In genomic region chr12:48118491-48118890, GRCh38 we compare ENCODE assay signal across 8 cellular contexts. TPM values are rescaled to one million over a fixed set of nuclear protein-coding genes. Genes with fewer than 3 reads are reported as not detected.
DNase-seq lines count a peak whose midpoint lies in the region; ATAC-seq, FAIRE-seq and TF ChIP-seq lines count a peak whose summit lies in the region.

No MANE protein-coding gene starts in this region.

- no peak for FAIRE-seq in A549 (lab: Jason Lieb, UNC)

- H3K4me2 ChIP-seq in A549 (peak overlapping the region; percentile 89), mesenchymal stem cell (ENCODE audit: low read length, poor library complexity, severe bottlenecking) (no peak overlapping the region)

- H4K8ac ChIP-seq in mesenchymal stem cell (ENCODE audit: low read length), result peak overlapping the region; percentile 5

- no peak overlapping the region for H3K18ac ChIP-seq in mesenchymal stem cell (ENCODE audit: low read depth in 1 of 2, low read length in 2 of 2)

- no peak overlapping the region for H2BK12ac ChIP-seq in mesenchymal stem cell (ENCODE audit: low read length in 2 of 2)

- no peak overlapping the region for H3K23ac ChIP-seq in mesenchymal stem cell (ENCODE audit: low read length in 2 of 2)

- H3K4me3 Mint-ChIP-seq in activated T-helper 2 cell treated with anti-CD3 and anti-CD28 coated beads, Interferon-gamma antibody, Interleukin-2, Interleukin-4, amounts not matched to agents 10 μg/mL and 5 μg/mL and 100 μg/mL, durations not matched to agents 14 hours and 24 hours and 36 hours (ENCODE audit: low read depth), result peak overlapping the region; percentile 96

- DNase-seq in A549 (ENCODE audit: low read depth in 1 of 2, low spot score in 1 of 2), result no peak
- DNase-seq in HEK293T (ENCODE audit: extremely low spot score), result peak; percentile 18
- DNase-seq in activated T-helper 2 cell treated with anti-CD3 and anti-CD28 coated beads, Interferon-gamma antibody, Interleukin-2, Interleukin-4, amounts not matched to agents 10 μg/mL and 5 μg/mL and 100 μg/mL, durations not matched to agents 14 hours and 24 hours and 36 hours (ENCODE audit: low spot score), result no peak
- DNase-seq in mesenchymal stem cell, result peak; percentile 5
- no peak for DNase-seq in RWPE1 (ENCODE audit: low spot score)
- DNase-seq in UCSD-AML1 (lab: John Stamatoyannopoulos, UW; ENCODE audit: unreplicated experiment), result no peak
- no peak for DNase-seq in NCI-H2196 (lab: John Stamatoyannopoulos, UW; ENCODE audit: unreplicated experiment)

- H3K27me3 Mint-ChIP-seq in activated T-helper 2 cell treated with anti-CD3 and anti-CD28 coated beads, Interferon-gamma antibody, Interleukin-2, Interleukin-4, amounts not matched to agents 10 μg/mL and 5 μg/mL and 100 μg/mL, durations not matched to agents 14 hours and 24 hours and 36 hours (ENCODE audit: low read depth), result peaks cover 22% of the 10 kb centered on the region

- peaks cover 0 to 11% of the 10 kb centered on the region in 2 experiments for H3K36me3 ChIP-seq in mesenchymal stem cell (ENCODE audit: control insufficient read depth in 1 of 2, insufficient read depth in 2 of 2, low read depth in 1 of 2, low read length in 2 of 2)

- peaks cover 7% of the 10 kb centered on the region for H3K36me3 Mint-ChIP-seq in activated T-helper 2 cell treated with anti-CD3 and anti-CD28 coated beads, Interferon-gamma antibody, Interleukin-2, Interleukin-4, amounts not matched to agents 10 μg/mL and 5 μg/mL and 100 μg/mL, durations not matched to agents 14 hours and 24 hours and 36 hours (ENCODE audit: low read depth)

- ATAC-seq in A549, result no peak
- no peak for ATAC-seq in activated CD4-positive, CD25-positive, alpha-beta regulatory T cell treated with anti-CD3 and anti-CD28 coated beads, Interleukin-2, amount 50 U/mL, for 24 hours

- no peak overlapping the region for H2AK5ac ChIP-seq in mesenchymal stem cell (ENCODE audit: low read length, severe bottlenecking)

- peaks cover 7 to 13% of the 10 kb centered on the region in 2 experiments for H3K27me3 ChIP-seq in mesenchymal stem cell (ENCODE audit: control insufficient read depth in 1 of 2, insufficient read depth in 1 of 2, low read length in 2 of 2)

- H3K4me1 ChIP-seq in A549, result peaks cover 16% of the 10 kb centered on the region
- no peaks in the 10 kb centered on the region for H3K4me1 ChIP-seq in mesenchymal stem cell (ENCODE audit: control insufficient read depth, insufficient read depth, low read depth, low read length)

- H3K4me1 Mint-ChIP-seq in activated T-helper 2 cell treated with anti-CD3 and anti-CD28 coated beads, Interferon-gamma antibody, Interleukin-2, Interleukin-4, amounts not matched to agents 10 μg/mL and 5 μg/mL and 100 μg/mL, durations not matched to agents 14 hours and 24 hours and 36 hours (ENCODE audit: low read depth), result peaks cover 20% of the 10 kb centered on the region

- no peak overlapping the region for H3K27ac Mint-ChIP-seq in activated T-helper 2 cell treated with anti-CD3 and anti-CD28 coated beads, Interferon-gamma antibody, Interleukin-2, Interleukin-4, amounts not matched to agents 10 μg/mL and 5 μg/mL and 100 μg/mL, durations not matched to agents 14 hours and 24 hours and 36 hours

- H3K4me3 ChIP-seq in A549 (peak overlapping the region; percentile 74), mesenchymal stem cell (ENCODE audit: insufficient read depth in 1 of 2, low read depth in 1 of 2, low read length in 2 of 2) (peak overlapping the region in 1 of 2 experiments; percentile 98)

- no peak for TF ChIP-seq EP300 in A549 (IDR thresholded peaks at IDR 0.05)

- no peak overlapping the region for H3K14ac ChIP-seq in mesenchymal stem cell (ENCODE audit: low read length in 2 of 2)

- no peak overlapping the region for H2BK15ac ChIP-seq in mesenchymal stem cell (ENCODE audit: low read depth, poor library complexity, severe bottlenecking)

- H2BK120ac ChIP-seq in mesenchymal stem cell (ENCODE audit: low read depth, low read length), result no peak overlapping the region

- no peak overlapping the region for H2BK5ac ChIP-seq in mesenchymal stem cell (ENCODE audit: low read depth, low read length, poor library complexity, severe bottlenecking)

- no peaks in the 10 kb centered on the region for H3K9me3 ChIP-seq in A549
- no peaks in the 10 kb centered on the region for H3K9me3 ChIP-seq in mesenchymal stem cell (ENCODE audit: control insufficient read depth, low read length)

- intact Hi-C loops in activated T-helper 2 cell treated with anti-CD3 and anti-CD28 coated beads, Interferon-gamma antibody, Interleukin-2, Interleukin-4, amounts not matched to agents 10 μg/mL and 5 μg/mL and 100 μg/mL, durations not matched to agents 14 hours and 24 hours and 36 hours (cut with micrococcal nuclease), result loop anchor here (2.0 kb wide), 1 partner anchor 38 kb away; the partner anchor contains the start of gene ASB8

- H3K79me1 ChIP-seq in mesenchymal stem cell (replicated peaks; ENCODE audit: low read length, poor library complexity, severe bottlenecking), result peaks cover 10% of the 10 kb centered on the region

- H3K27ac ChIP-seq in A549 (peak overlapping the region; percentile 45 to 72; a peak in 5 of 6 replicates), mesenchymal stem cell (ENCODE audit: low read length, poor library complexity, severe bottlenecking) (no peak overlapping the region), RWPE1 (no peak overlapping the region)

- POLR2A ChIA-PET in A549 (lab: Yijun Ruan, JAX) (interaction anchor here (1.8 kb wide), 1 partner anchor 13 kb away, joined by 17 read pairs; the partner anchor contains the start of gene SENP1), HEK293T (lab: Yijun Ruan, JAX) (interaction anchor here (1.0 to 1.9 kb wide), 5 partner anchors 8 to 172 kb away, joined by 3 to 38 read pairs (median 5); partner anchors contain the start of genes ASB8, CCDC184 and SENP1), RWPE1 (lab: Yijun Ruan, JAX; ENCODE audit: low non-redundant PET) (interaction anchor here (1.0 kb wide), 1 partner anchor 214 kb away, joined by 3 read pairs; the partner anchor contains the start of gene VDR)

- WGBS in A549 (ENCODE audit: missing lambda C conversion rate), result 10% methylated on average over 3 of the region's 3 CpGs
- WGBS in mesenchymal stem cell, result 23% methylated on average over 2 of the region's 3 CpGs

- H2AFZ ChIP-seq in mesenchymal stem cell (ENCODE audit: low read depth, low read length), result no peak overlapping the region

- TF ChIP-seq RAD21 in A549 (conservative IDR thresholded peaks at IDR 0.05 in 1 of 2, IDR thresholded peaks at IDR 0.05 in 1 of 2), result no peak

- H3K9me3 Mint-ChIP-seq in activated T-helper 2 cell treated with anti-CD3 and anti-CD28 coated beads, Interferon-gamma antibody, Interleukin-2, Interleukin-4, amounts not matched to agents 10 μg/mL and 5 μg/mL and 100 μg/mL, durations not matched to agents 14 hours and 24 hours and 36 hours, result no peaks in the 10 kb centered on the region

- H4K91ac ChIP-seq in mesenchymal stem cell (ENCODE audit: low read length), result no peak overlapping the region

- no peak for TF ChIP-seq CTCF in A549 (IDR thresholded peaks at IDR 0.05)
- TF ChIP-seq CTCF in RWPE1 (conservative IDR thresholded peaks at IDR 0.05; ENCODE audit: low read depth), result no peak

- peak overlapping the region; percentile 98 for H3K9ac ChIP-seq in mesenchymal stem cell (ENCODE audit: low read length)

- CTCF ChIA-PET in A549 (lab: Yijun Ruan, JAX), result interaction anchor here (0.9 to 2.1 kb wide), 3 partner anchors 12 to 500 kb away, joined by 3 to 6 read pairs (median 3); no protein-coding TSS in a partner anchor
- CTCF ChIA-PET in HEK293T (lab: Yijun Ruan, JAX), result no interaction called here
- CTCF ChIA-PET in RWPE1 (lab: Yijun Ruan, JAX), result interaction anchor here (0.6 to 1.0 kb wide), 2 partner anchors 39 to 79 kb away, joined by 3 to 7 read pairs; no protein-coding TSS in a partner anchor

- no peak for TF ChIP-seq POLR2A in A549 (IDR thresholded peaks at IDR 0.05; ENCODE audit: low read length)

- H3K4ac ChIP-seq in mesenchymal stem cell (ENCODE audit: low read depth in 1 of 2, low read length in 2 of 2), result no peak overlapping the region

TF ChIP-seq in HEK293T, 16 proteins besides CTCF, POLR2A, EP300 and RAD21 (continues in another document):
- TF ChIP-seq ELF4 (IDR thresholded peaks at IDR 0.05) (no peak), BHLHE40 (IDR thresholded peaks at IDR 0.05; ENCODE audit: borderline replicate concordance) (no peak), SUZ12 (IDR thresholded peaks at IDR 0.05) (no peak), L3MBTL2 (conservative IDR thresholded peaks at IDR 0.05) (no peak)

RNA-seq across cellular contexts. Expression of gene PFKM, which starts 0.7 kb away (rescaled TPM):
- polyA plus RNA-seq in A549 (2011; rRNA removed), result 43.0 and 45.5 TPM in 2 replicates
- polyA plus RNA-seq in A549 (2012; cell fraction: cytosol; rRNA removed), result 37.6 and 41.1 TPM in 2 replicates
- 59.0 and 76.6 TPM in 2 replicates for polyA plus RNA-seq in A549 (2012; cell fraction: nucleus; rRNA removed)
- 36.2 to 42.1 TPM (median 41.1 TPM) in 3 replicates for polyA plus RNA-seq in A549 (2017; fragmentation: RNase III; extraction: RNeasy Plus Mini Kit Qiagen cat#74134 plus additional on column Dnase treatment)
- polyA minus RNA-seq in A549 (2011; rRNA and poly(A)+ RNA removed), result 42.5 and 61.3 TPM in 2 replicates
- 55.2 and 67.3 TPM in 2 replicates for total RNA-seq in activated T-helper 2 cell treated with anti-CD3 and anti-CD28 coated beads, Interferon-gamma antibody, Interleukin-2, Interleukin-4, amounts not matched to agents 10 μg/mL and 5 μg/mL and 100 μg/mL, durations not matched to agents 14 hours and 24 hours and 36 hours
- 40.7 TPM for polyA plus RNA-seq in mesenchymal stem cell (2013, experiment 1 of 2)
- polyA plus RNA-seq in mesenchymal stem cell (2013, experiment 2 of 2), result 39.6 TPM

RNA-seq across cellular contexts. Expression of gene SENP1, which starts 12.6 kb away (rescaled TPM):
- polyA plus RNA-seq in A549 (2011; rRNA removed) (49.2 and 49.3 TPM in 2 replicates), A549 (2017; fragmentation: RNase III; extraction: RNeasy Plus Mini Kit Qiagen cat#74134 plus additional on column Dnase treatment) (11.9 to 16.1 TPM (median 13.9 TPM) in 3 replicates)
- 8.3 and 9.0 TPM in 2 replicates for polyA plus RNA-seq in A549 (2012; cell fraction: cytosol; rRNA removed)
- polyA plus RNA-seq in A549 (2012; cell fraction: nucleus; rRNA removed), result 4.0 and 5.2 TPM in 2 replicates
- 33.4 and 37.1 TPM in 2 replicates for polyA minus RNA-seq in A549 (2011; rRNA and poly(A)+ RNA removed)
- 45.9 and 49.0 TPM in 2 replicates for total RNA-seq in activated T-helper 2 cell treated with anti-CD3 and anti-CD28 coated beads, Interferon-gamma antibody, Interleukin-2, Interleukin-4, amounts not matched to agents 10 μg/mL and 5 μg/mL and 100 μg/mL, durations not matched to agents 14 hours and 24 hours and 36 hours
- 9.6 TPM for polyA plus RNA-seq in mesenchymal stem cell (2013, experiment 1 of 2)
- polyA plus RNA-seq in mesenchymal stem cell (2013, experiment 2 of 2), result 10.1 TPM

RNA-seq across cellular contexts. Expression of gene ASB8, which starts 38.8 kb away (rescaled TPM):
- polyA plus RNA-seq in A549 (2011; rRNA removed) (25.6 and 33.1 TPM in 2 replicates), A549 (2017; fragmentation: RNase III; extraction: RNeasy Plus Mini Kit Qiagen cat#74134 plus additional on column Dnase treatment) (16.2 to 19.1 TPM (median 17.8 TPM) in 3 replicates)
- 10.7 and 14.4 TPM in 2 replicates for polyA plus RNA-seq in A549 (2012; cell fraction: cytosol; rRNA removed)
- polyA plus RNA-seq in A549 (2012; cell fraction: nucleus; rRNA removed), result 5.8 and 7.9 TPM in 2 replicates
- 30.3 and 37.6 TPM in 2 replicates for polyA minus RNA-seq in A549 (2011; rRNA and poly(A)+ RNA removed)
- total RNA-seq in activated T-helper 2 cell treated with anti-CD3 and anti-CD28 coated beads, Interferon-gamma antibody, Interleukin-2, Interleukin-4, amounts not matched to agents 10 μg/mL and 5 μg/mL and 100 μg/mL, durations not matched to agents 14 hours and 24 hours and 36 hours, result 32.5 and 33.1 TPM in 2 replicates
- 15.2 TPM for polyA plus RNA-seq in mesenchymal stem cell (2013, experiment 1 of 2)
- 16.5 TPM for polyA plus RNA-seq in mesenchymal stem cell (2013, experiment 2 of 2)

Comparison
In these comparisons a context has a peak if more than half of its experiments do, and no peak if none do; other contexts are left out.
1. DNase-seq: peak in HEK293T (single experiment) and mesenchymal stem cell (single experiment); none in A549 (0 of 2), activated T-helper 2 cell treated with anti-CD3 and anti-CD28 coated beads, Interferon-gamma antibody, Interleukin-2, Interleukin-4, amounts not matched to agents 10 μg/mL and 5 μg/mL and 100 μg/mL, durations not matched to agents 14 hours and 24 hours and 36 hours (single experiment), RWPE1 (single experiment), UCSD-AML1 (single experiment) and NCI-H2196 (single experiment).
2. H3K27ac ChIP-seq: peak in A549 (2 of 2); none in mesenchymal stem cell (single experiment) and RWPE1 (single experiment).